In genomic region chr4:47836655-47837581, GRCh38 we compare ENCODE assay signal across 8 cellular contexts. TPM values are rescaled to one million over a fixed set of nuclear protein-coding genes. Genes with fewer than 3 reads are reported as not detected.
A peak's percentile ranks its signal among the peaks of the same experiment; 100 is the strongest.
DNase-seq lines count a peak whose midpoint lies in the region; ATAC-seq and TF ChIP-seq lines count a peak whose summit lies in the region.

No MANE protein-coding gene starts in this region.

- no peaks in the 10 kb centered on the region for H3K9me3 ChIP-seq in DND-41 (ENCODE audit: insufficient read depth, low read length, severe bottlenecking)
- H3K9me3 ChIP-seq in neural cell (ENCODE audit: low read length), result no peaks in the 10 kb centered on the region

- peak overlapping the region; percentile 95 for H2AFZ ChIP-seq in DND-41 (ENCODE audit: low read depth, low read length)
- H2AFZ ChIP-seq in neural cell (ENCODE audit: low read depth, low read length), result no peak overlapping the region

- TF ChIP-seq CTCF in DND-41 (IDR thresholded peaks at IDR 0.05; ENCODE audit: borderline replicate concordance, extremely low read depth, low read length, poor library complexity, severe bottlenecking), result peak; percentile 85
- peak; percentile 80 for TF ChIP-seq CTCF in neural cell (IDR thresholded peaks at IDR 0.05; ENCODE audit: poor library complexity, severe bottlenecking)

- H3K79me2 ChIP-seq in DND-41 (ENCODE audit: insufficient read depth, low read length) (no peaks in the 10 kb centered on the region), neural cell (replicated peaks; ENCODE audit: insufficient read depth, low read length) (no peaks in the 10 kb centered on the region)

- no peak for TF ChIP-seq EP300 in neural cell (conservative IDR thresholded peaks at IDR 0.05; ENCODE audit: poor library complexity, severe bottlenecking)

- H3K4me2 ChIP-seq in DND-41 (ENCODE audit: insufficient read depth, low read length), result peak overlapping the region; percentile 100
- H3K4me2 ChIP-seq in neural cell (ENCODE audit: low read length), result peak overlapping the region; percentile 18

- ATAC-seq in DND-41 (ENCODE audit: insufficient read depth, low read depth) (peak; percentile 92), GM21576 (IDR thresholded peaks at IDR 0.05; ENCODE audit: unreplicated experiment) (peak; percentile 71)

- H3K27ac ChIP-seq in DND-41 (ENCODE audit: low read length) (no peak overlapping the region; the same call in 1 of the 2 replicates), neural cell (ENCODE audit: low read length) (no peak overlapping the region)

- TF ChIP-seq RAD21 in neural cell (conservative IDR thresholded peaks at IDR 0.05), result peak; percentile 79

- no peaks in the 10 kb centered on the region for H3K9me2 ChIP-seq in neural cell (ENCODE audit: insufficient read depth, low read length)

- H3K4me3 ChIP-seq in DND-41 (ENCODE audit: low read depth in 1 of 2, low read length in 2 of 2) (peak overlapping the region; percentile 38 to 84; a peak in 3 of 4 replicates), neural cell (ENCODE audit: low read length) (peak overlapping the region; percentile 61)

- no peaks in the 10 kb centered on the region for H3K36me3 ChIP-seq in DND-41 (ENCODE audit: insufficient read depth, low read length)
- no peaks in the 10 kb centered on the region for H3K36me3 ChIP-seq in neural cell (ENCODE audit: insufficient read depth, low read length)

- H3K9ac ChIP-seq in DND-41 (ENCODE audit: low read depth, low read length) (peak overlapping the region; percentile 69), neural cell (ENCODE audit: low read length) (no peak overlapping the region)

- peak; percentile 78 for DNase-seq in DND-41
- DNase-seq in HuH-7 (ENCODE audit: low spot score), result peak; percentile 85
- peak; percentile 78 for DNase-seq in RPMI7951 (ENCODE audit: low read depth)
- DNase-seq in activated gamma-delta T cell treated with anti-CD3 and anti-CD28 coated beads, Interleukin-2, amount 50 U/mL, for 16 hours (ENCODE audit: low read depth), result peak; percentile 30
- peak; percentile 50 for DNase-seq in foreskin melanocyte
- peak; percentile 70 for DNase-seq in superior temporal gyrus (ENCODE audit: extremely low spot score)

- peaks cover 9% of the 10 kb centered on the region for H3K27me3 ChIP-seq in DND-41 (ENCODE audit: insufficient read depth, low read length, poor library complexity)
- H3K27me3 ChIP-seq in neural cell (ENCODE audit: insufficient read depth, low read depth, low read length), result peaks cover 39% of the 10 kb centered on the region

- no peaks in the 10 kb centered on the region for H3F3A ChIP-seq in neural cell (ENCODE audit: insufficient read depth, low read length, poor library complexity, severe bottlenecking)

- H4K20me1 ChIP-seq in DND-41 (ENCODE audit: insufficient read depth, low read length) (peaks cover 4% of the 10 kb centered on the region), neural cell (ENCODE audit: insufficient read depth) (no peaks in the 10 kb centered on the region)

- peaks cover 29% of the 10 kb centered on the region for H3K4me1 ChIP-seq in DND-41 (ENCODE audit: insufficient read depth, low read length)

TF ChIP-seq in neural cell, 6 proteins besides CTCF, POLR2A, EP300 and RAD21:
- TF ChIP-seq SMC3 (conservative IDR thresholded peaks at IDR 0.05; ENCODE audit: poor library complexity), result peak; percentile 75
- no peak for TF ChIP-seq MXI1 (conservative IDR thresholded peaks at IDR 0.05; ENCODE audit: poor library complexity, severe bottlenecking)

RNA-seq across cellular contexts. Expression of gene CORIN, which starts 0.9 kb away (rescaled TPM):
- not detected in 2 replicates for total RNA-seq in RPMI7951 (2014; rRNA removed; shearing (Covaris generic))
- polyA plus RNA-seq in neural cell, result 0.25 and 1.2 TPM in 2 replicates
- polyA minus RNA-seq in neural cell, result 1.7 and 1.9 TPM in 2 replicates

Comparison
In these comparisons a context has a peak if more than half of its experiments do, and no peak if none do; other contexts are left out.
1. DNase-seq: peak in every context shown above with its lines; median percentile 85 in HuH-7; 78 in DND-41; 78 in RPMI7951; 70 in superior temporal gyrus; 50 in foreskin melanocyte; 30 in activated gamma-delta T cell treated with anti-CD3 and anti-CD28 coated beads, Interleukin-2, amount 50 U/mL, for 16 hours.